14 cellular contexts compared by ENCODE assay signal in genomic region chr6:16819752-16820151, GRCh38. TPM values are rescaled to one million over a fixed set of nuclear protein-coding genes. Genes with fewer than 3 reads are reported as not detected.
DNase-seq lines count a peak whose midpoint lies in the region; ATAC-seq and TF ChIP-seq lines count a peak whose summit lies in the region.
"Had no signal": no experiment of that assay in that cellular context is flagged by ENCODE, and none has a peak within 500 bp of the region (broad histone marks: within the 10 kb centered on the region; RNA-seq: fewer than 3 reads in every experiment).

No MANE protein-coding gene starts in this region.

- DNase-seq in left ventricle myocardium inferior = no peak
- no peak for DNase-seq in heart left ventricle
- peak; percentile 61 for DNase-seq in PC-3
- DNase-seq in esophagus muscularis mucosa (ENCODE audit: extremely low spot score) = no peak
- no peak for DNase-seq in stimulated activated CD4-positive, alpha-beta T cell treated with anti-CD3 and anti-CD28 coated beads, Interleukin-4, amount 100 ng/mL, for 24 hours
- DNase-seq in activated naive CD4-positive, alpha-beta T cell (lab: John Stamatoyannopoulos, UW) = no peak
- DNase-seq: activated CD8-positive, alpha-beta memory T cell treated with anti-CD3 and anti-CD28 coated beads, Interleukin-2, amount 50 U/mL, for 4 hours; CD4-positive, alpha-beta T cell; colonic mucosa; hypothalamus; natural killer cell; stimulated activated CD4-positive, alpha-beta T cell treated with anti-CD3 and anti-CD28 coated beads, Interleukin-1b, Interleukin-23, amount 100 ng/mL, for 48 hours had no signal

- H3K27ac ChIP-seq in left ventricle myocardium inferior (replicated peaks) = no peak overlapping the region
- H3K27ac ChIP-seq in heart left ventricle = no peak overlapping the region
- H3K27ac ChIP-seq in PC-3 (ENCODE audit: low read length) = no peak overlapping the region
- H3K27ac ChIP-seq in esophagus muscularis mucosa (replicated peaks in 1 of 4) = no peak overlapping the region
- H3K27ac ChIP-seq: colonic mucosa had no signal

- H3K9me3 ChIP-seq in left ventricle myocardium inferior (replicated peaks) = no peaks in the 10 kb centered on the region
- H3K9me3 ChIP-seq in heart left ventricle = no peaks in the 10 kb centered on the region
- no peaks in the 10 kb centered on the region for H3K9me3 ChIP-seq in PC-3 (ENCODE audit: low read length)
- no peaks in the 10 kb centered on the region for H3K9me3 ChIP-seq in esophagus muscularis mucosa
- H3K9me3 ChIP-seq: colonic mucosa had no signal

- TF ChIP-seq EP300 in esophagus muscularis mucosa (IDR thresholded peaks at IDR 0.05) = no peak

- no peak overlapping the region for H2AFZ ChIP-seq in PC-3 (ENCODE audit: low read length)

- H3K9me2 ChIP-seq in PC-3 (replicated peaks; ENCODE audit: low read length) = no peaks in the 10 kb centered on the region

- WGBS in heart left ventricle, 4 donors = 78 to 89% (median 84%) methylated on average over 3 of the region's 3 CpGs
- WGBS in esophagus muscularis mucosa = 76% methylated on average over 3 of the region's 3 CpGs

- CTCF ChIA-PET in PC-3 (lab: Charles Lee) = interaction anchor here (0.5 to 1.1 kb wide), 6 partner anchors 52 to 386 kb away, joined by 3 to 5 read pairs (median 3); no protein-coding TSS in a partner anchor

- H3K36me3 ChIP-seq in left ventricle myocardium inferior (no peaks in the 10 kb centered on the region), heart left ventricle (no peaks in the 10 kb centered on the region), PC-3 (ENCODE audit: low read depth, low read length) (no peaks in the 10 kb centered on the region), esophagus muscularis mucosa (no peaks in the 10 kb centered on the region)
- H3K36me3 ChIP-seq: colonic mucosa had no signal

- ATAC-seq in heart left ventricle (no peak), PC-3 (peak; percentile 49; the same call in 1 of the 2 replicates), HG03469 (IDR thresholded peaks at IDR 0.05; ENCODE audit: unreplicated experiment) (no peak), GM18502 (IDR thresholded peaks at IDR 0.05; ENCODE audit: poor library complexity, unreplicated experiment) (no peak)
- ATAC-seq: natural killer cell had no signal

- no peaks in the 10 kb centered on the region for H3K79me2 ChIP-seq in PC-3 (ENCODE audit: low read length)

- TF ChIP-seq CTCF in left ventricle myocardium inferior (IDR thresholded peaks at IDR 0.05; ENCODE audit: borderline replicate concordance) = peak; percentile 35
- peak in 5 of 12 donors; percentile 10 to 34 (median 30) for TF ChIP-seq CTCF in heart left ventricle (IDR thresholded peaks at IDR 0.05)
- TF ChIP-seq CTCF in PC-3 (conservative IDR thresholded peaks at IDR 0.05; ENCODE audit: low read depth, low read length) = peak; percentile 65
- peak; percentile 22 to 36 (median 32) for TF ChIP-seq CTCF in esophagus muscularis mucosa (IDR thresholded peaks at IDR 0.05)

- H3K4me2 ChIP-seq in PC-3 (ENCODE audit: low read length) = no peak overlapping the region

- H4K20me1 ChIP-seq in PC-3 (ENCODE audit: low read length) = no peaks in the 10 kb centered on the region

- BruUV-seq in PC-3 (replicated peaks; lab: Mats Ljungman, UMichigan) = no TSS peak

- H3K9ac ChIP-seq in PC-3 (ENCODE audit: low read length) = no peak overlapping the region

- POLR2A ChIA-PET in PC-3 (lab: Charles Lee; ENCODE audit: unreplicated experiment) = no interaction called here

- H3K27me3 ChIP-seq in left ventricle myocardium inferior (ENCODE audit: low read depth) (no peaks in the 10 kb centered on the region), heart left ventricle (no peaks in the 10 kb centered on the region), PC-3 (ENCODE audit: low read length) (no peaks in the 10 kb centered on the region), esophagus muscularis mucosa (no peaks in the 10 kb centered on the region)
- H3K27me3 ChIP-seq: colonic mucosa had no signal

- no peaks in the 10 kb centered on the region for H3F3A ChIP-seq in PC-3 (ENCODE audit: low read length, unreplicated experiment)

- H3K4me1 ChIP-seq in left ventricle myocardium inferior = no peaks in the 10 kb centered on the region
- H3K4me1 ChIP-seq in heart left ventricle = no peaks in the 10 kb centered on the region
- H3K4me1 ChIP-seq in PC-3 (ENCODE audit: insufficient read depth, low read length) = 0 out of 2 replicates have a peak, but pooled peaks cover 4% of the 10 kb centered on the region
- no peaks in the 10 kb centered on the region for H3K4me1 ChIP-seq in esophagus muscularis mucosa
- H3K4me1 ChIP-seq: colonic mucosa had no signal

- intact Hi-C loops in left ventricle myocardium inferior (cut with micrococcal nuclease) (no loop called here), heart left ventricle (cut with DNase I) (no loop called here), PC-3 (cut with micrococcal nuclease) (loop anchor here (2.0 to 5.0 kb wide), 2 partner anchors 55 to 268 kb away; no protein-coding TSS in a partner anchor), esophagus muscularis mucosa (cut with DNase I) (no loop called here)

- H3K4me3 ChIP-seq in left ventricle myocardium inferior (no peak overlapping the region), heart left ventricle (no peak overlapping the region), PC-3 (ENCODE audit: low read length) (no peak overlapping the region), esophagus muscularis mucosa (no peak overlapping the region)
- H3K4me3 ChIP-seq: colonic mucosa had no signal

- TF ChIP-seq POLR2A in heart left ventricle (IDR thresholded peaks at IDR 0.05) = no peak
- no peak for TF ChIP-seq POLR2A in esophagus muscularis mucosa (IDR thresholded peaks at IDR 0.05; ENCODE audit: low read depth)

RNA-seq across cellular contexts. Expression of gene ATXN1, which starts 58.5 kb away (rescaled TPM):
- total RNA-seq in left ventricle myocardium inferior = 41.5 TPM
- 10 to 100 TPM; 32.7 to 51.8 (median 37.6) TPM for total RNA-seq in heart left ventricle
- polyA plus RNA-seq in heart left ventricle = 10 to 100 TPM in 1 of 2 donors, 1 to 10 TPM in 1; 8.7 to 13.9 TPM
- total RNA-seq in PC-3 (2014; rRNA removed) = 19.1 and 27.0 TPM in 2 replicates
- 10 to 100 TPM; 42.4 to 74.9 (median 52.1) TPM for total RNA-seq in esophagus muscularis mucosa
